In genomic region chr10:88114368-88114767, GRCh38 we compare ENCODE assay signal across 8 cellular contexts.
DNase-seq lines count a peak whose midpoint lies in the region; ATAC-seq and TF ChIP-seq lines count a peak whose summit lies in the region.

No MANE protein-coding gene starts in this region.

- peak overlapping the region; percentile 50 for H3K4me2 ChIP-seq in Karpas-422 (ENCODE audit: low read depth, low read length, poor library complexity, severe bottlenecking)

- ATAC-seq in stimulated activated naive CD8-positive, alpha-beta T cell treated with anti-CD3 and anti-CD28 coated beads, Interleukin-15, amount 100 ng/mL, for 72 hours, result no peak
- no peak for ATAC-seq in GM18909 (IDR thresholded peaks at IDR 0.05; ENCODE audit: poor library complexity, unreplicated experiment)

- H3K27me3 Mint-ChIP-seq in stimulated activated naive CD8-positive, alpha-beta T cell treated with anti-CD3 and anti-CD28 coated beads, Interleukin-15, amount 100 ng/mL, for 72 hours, result no peaks in the 10 kb centered on the region

- no peaks in the 10 kb centered on the region for H4K20me1 ChIP-seq in Karpas-422 (ENCODE audit: insufficient read depth, low read depth, low read length)

- H3K4me1 Mint-ChIP-seq in stimulated activated naive CD8-positive, alpha-beta T cell treated with anti-CD3 and anti-CD28 coated beads, Interleukin-15, amount 100 ng/mL, for 72 hours, result peaks cover 19% of the 10 kb centered on the region

- no peak overlapping the region for H2AFZ ChIP-seq in Karpas-422 (ENCODE audit: low read length)

- TF ChIP-seq CTCF in right atrium auricular region (IDR thresholded peaks at IDR 0.05) (peak; percentile 28 to 73), testis (IDR thresholded peaks at IDR 0.05) (peak in 2 of 3 experiments; percentile 14 to 27)

- peaks cover 94% of the 10 kb centered on the region for H3K4me1 ChIP-seq in Karpas-422 (ENCODE audit: low read length)
- H3K4me1 ChIP-seq in right atrium auricular region, result peaks cover 0 to 17% of the 10 kb centered on the region in 2 donors
- peaks cover 4% of the 10 kb centered on the region for H3K4me1 ChIP-seq in testis

- peak overlapping the region; percentile 69 for H3K9ac ChIP-seq in Karpas-422 (ENCODE audit: low read length)

- peak overlapping the region; percentile 99 for H3K27ac ChIP-seq in Karpas-422 (ENCODE audit: low read length)
- H3K27ac ChIP-seq in right atrium auricular region, result no peak overlapping the region
- H3K27ac ChIP-seq in testis, result no peak overlapping the region

- no peak for TF ChIP-seq POLR2A in testis (IDR thresholded peaks at IDR 0.05)

- intact Hi-C loops in testis (cut with DNase I; ENCODE audit: low total_unique reads), result no loop called here

- H3K9me2 ChIP-seq in Karpas-422 (replicated peaks; ENCODE audit: insufficient read depth, low read length), result no peaks in the 10 kb centered on the region

- H3K4me3 ChIP-seq in Karpas-422 (ENCODE audit: low read length) (0 out of 2 replicates have a peak overlapping the region, but pooled peaks have one; percentile 16), right atrium auricular region (no peak overlapping the region), testis (no peak overlapping the region)

- no peak overlapping the region for H3K4me3 Mint-ChIP-seq in stimulated activated naive CD8-positive, alpha-beta T cell treated with anti-CD3 and anti-CD28 coated beads, Interleukin-15, amount 100 ng/mL, for 72 hours

- H3K9me3 Mint-ChIP-seq in stimulated activated naive CD8-positive, alpha-beta T cell treated with anti-CD3 and anti-CD28 coated beads, Interleukin-15, amount 100 ng/mL, for 72 hours, result no peaks in the 10 kb centered on the region

- H3K36me3 ChIP-seq in Karpas-422 (ENCODE audit: insufficient read depth, low read length), result no peaks in the 10 kb centered on the region
- H3K36me3 ChIP-seq in right atrium auricular region, result no peaks in the 10 kb centered on the region
- no peaks in the 10 kb centered on the region for H3K36me3 ChIP-seq in testis (ENCODE audit: low read depth, missing control alignments)

- H3K79me2 ChIP-seq in Karpas-422 (ENCODE audit: low read length), result no peaks in the 10 kb centered on the region

- 65 to 73% methylated on average over 7 of the region's 7 CpGs for WGBS in testis, 2 donors

- H3K27ac Mint-ChIP-seq in stimulated activated naive CD8-positive, alpha-beta T cell treated with anti-CD3 and anti-CD28 coated beads, Interleukin-15, amount 100 ng/mL, for 72 hours, result no peak overlapping the region

- H3K9me3 ChIP-seq in Karpas-422 (ENCODE audit: low read length) (no peaks in the 10 kb centered on the region), right atrium auricular region (no peaks in the 10 kb centered on the region), testis (no peaks in the 10 kb centered on the region)

- H3K27me3 ChIP-seq in Karpas-422 (ENCODE audit: low read length) (no peaks in the 10 kb centered on the region), right atrium auricular region (no peaks in the 10 kb centered on the region), testis (no peaks in the 10 kb centered on the region)

- DNase-seq in stimulated activated CD4-positive, alpha-beta T cell treated with anti-CD3 and anti-CD28 coated beads, Interleukin-15, amount 100 ng/mL, for 24 hours, result peak; percentile 37
- no peak for DNase-seq in stimulated activated CD4-positive, alpha-beta T cell treated with anti-CD3 and anti-CD28 coated beads, Interleukin-4, amount 100 ng/mL, for 4 hours
- DNase-seq in Karpas-422 (peak; percentile 77), SW480 (ENCODE audit: low spot score) (peak; percentile 40), right atrium auricular region (ENCODE audit: low spot score) (no peak), testis (peak; percentile 55)
- no peak for DNase-seq in stimulated activated naive CD8-positive, alpha-beta T cell treated with anti-CD3 and anti-CD28 coated beads, Interleukin-15, amount 100 ng/mL, for 72 hours

Comparison
In these comparisons a context has a peak if more than half of its experiments do, and no peak if none do; other contexts are left out.
1. DNase-seq: peak in stimulated activated CD4-positive, alpha-beta T cell treated with anti-CD3 and anti-CD28 coated beads, Interleukin-15, amount 100 ng/mL, for 24 hours (single experiment), Karpas-422 (single experiment), SW480 (single experiment) and testis (single experiment); none in stimulated activated CD4-positive, alpha-beta T cell treated with anti-CD3 and anti-CD28 coated beads, Interleukin-4, amount 100 ng/mL, for 4 hours (0 of 2), right atrium auricular region (single experiment) and stimulated activated naive CD8-positive, alpha-beta T cell treated with anti-CD3 and anti-CD28 coated beads, Interleukin-15, amount 100 ng/mL, for 72 hours (0 of 2).